ENCODE assay signal across 18 cellular contexts in genomic region chr2:10489842-10490555, GRCh38. TPM values are rescaled to one million over a fixed set of nuclear protein-coding genes. Genes with fewer than 3 reads are reported as not detected.
DNase-seq lines count a peak whose midpoint lies in the region; ATAC-seq and TF ChIP-seq lines count a peak whose summit lies in the region.
"Had no signal": no experiment of that assay in that cellular context is flagged by ENCODE, and none has a peak within 500 bp of the region (broad histone marks: within the 10 kb centered on the region; RNA-seq: fewer than 3 reads in every experiment).

No MANE protein-coding gene starts in this region.

- H3K27ac Mint-ChIP-seq in activated CD8-positive, alpha-beta memory T cell treated with anti-CD3 and anti-CD28 coated beads, Interleukin-2, amount 10 ng/mL, durations not matched to agents 7 days and 5 days: no peak overlapping the region
- no peak overlapping the region for H3K27ac Mint-ChIP-seq in stimulated activated naive B cell treated with anti-CD40 and anti-IgM and Interleukin-4, amounts not matched to agents 10 μg/mL and 1 μg/mL and 100 μg/mL, for 72 hours
- H3K27ac Mint-ChIP-seq: stimulated activated naive CD8-positive, alpha-beta T cell treated with anti-CD3 and anti-CD28 coated beads, Interleukin-15, Interleukin-2, amounts not matched to agents 100 ng/mL and 50 ng/mL, for 24 hours; T-helper 1 cell treated with Interleukin-12 subunit alpha and Interleukin-12 subunit beta and Interleukin-4 antibody, amounts not matched to agents 30 μg/mL and 1 μg/mL, for 36 hours; WTC11 had no signal

- no peak overlapping the region for H3K4me3 Mint-ChIP-seq in activated CD8-positive, alpha-beta memory T cell treated with anti-CD3 and anti-CD28 coated beads, Interleukin-2, amount 10 ng/mL, durations not matched to agents 7 days and 5 days
- H3K4me3 Mint-ChIP-seq in stimulated activated naive B cell treated with anti-CD40 and anti-IgM and Interleukin-4, amounts not matched to agents 10 μg/mL and 1 μg/mL and 100 μg/mL, for 72 hours: no peak overlapping the region
- H3K4me3 Mint-ChIP-seq: neural crest cell; stimulated activated naive CD8-positive, alpha-beta T cell treated with anti-CD3 and anti-CD28 coated beads, Interleukin-15, Interleukin-2, amounts not matched to agents 100 ng/mL and 50 ng/mL, for 24 hours; T-helper 1 cell treated with Interleukin-12 subunit alpha and Interleukin-12 subunit beta and Interleukin-4 antibody, amounts not matched to agents 30 μg/mL and 1 μg/mL, for 36 hours; WTC11 had no signal

- 79 to 82% (median 81%) methylated on average over 13 of the region's 13 CpGs for WGBS in stomach, 5 donors

- H3K9me3 Mint-ChIP-seq in activated CD8-positive, alpha-beta memory T cell treated with anti-CD3 and anti-CD28 coated beads, Interleukin-2, amount 10 ng/mL, durations not matched to agents 7 days and 5 days (ENCODE audit: low read depth): no peaks in the 10 kb centered on the region
- peaks cover 0 to 6% of the 10 kb centered on the region in 2 donors for H3K9me3 Mint-ChIP-seq in stimulated activated naive B cell treated with anti-CD40 and anti-IgM and Interleukin-4, amounts not matched to agents 10 μg/mL and 1 μg/mL and 100 μg/mL, for 72 hours
- H3K9me3 Mint-ChIP-seq: stimulated activated naive CD8-positive, alpha-beta T cell treated with anti-CD3 and anti-CD28 coated beads, Interleukin-15, Interleukin-2, amounts not matched to agents 100 ng/mL and 50 ng/mL, for 24 hours; T-helper 1 cell treated with Interleukin-12 subunit alpha and Interleukin-12 subunit beta and Interleukin-4 antibody, amounts not matched to agents 30 μg/mL and 1 μg/mL, for 36 hours had no signal

- peak; percentile 29 for DNase-seq in EH (ENCODE audit: low read depth)
- peak; percentile 30 for DNase-seq in activated CD8-positive, alpha-beta memory T cell treated with anti-CD3 and anti-CD28 coated beads, Interleukin-2, amount 10 ng/mL, durations not matched to agents 7 days and 5 days
- peak; percentile 10 for DNase-seq in inferior parietal cortex (ENCODE audit: extremely low spot score)
- peak; percentile 10 for DNase-seq in stomach
- DNase-seq in stimulated activated naive B cell treated with anti-CD40 and anti-IgM and Interleukin-4, amounts not matched to agents 10 μg/mL and 1 μg/mL and 100 μg/mL, for 72 hours: no peak
- no peak for DNase-seq in NCI-H524 (lab: John Stamatoyannopoulos, UW)
- DNase-seq in NCI-H82 treated with DMSO at 0.1 percent for 48 hours (lab: John Stamatoyannopoulos, UW; ENCODE audit: unreplicated experiment): no peak
- DNase-seq: GDM1, left cardiac atrium, NCI-H1092 treated with DMSO at 0.1 percent for 48 hours, NCI-H526 treated with DMSO at 0.1 percent for 48 hours, SIG-M5 had no signal

- peaks cover 3% of the 10 kb centered on the region for H3K36me3 Mint-ChIP-seq in activated CD8-positive, alpha-beta memory T cell treated with anti-CD3 and anti-CD28 coated beads, Interleukin-2, amount 10 ng/mL, durations not matched to agents 7 days and 5 days
- peaks cover 0 to 8% of the 10 kb centered on the region in 2 donors for H3K36me3 Mint-ChIP-seq in stimulated activated naive B cell treated with anti-CD40 and anti-IgM and Interleukin-4, amounts not matched to agents 10 μg/mL and 1 μg/mL and 100 μg/mL, for 72 hours

- TF ChIP-seq CTCF in stomach (IDR thresholded peaks at IDR 0.05): no peak

- H3K4me1 ChIP-seq in stomach: peaks cover 0 to 29% (median 17%) of the 10 kb centered on the region in 4 donors
- H3K4me1 ChIP-seq: HAP-1 had no signal

- TF ChIP-seq EP300 in stomach (IDR thresholded peaks at IDR 0.05): no peak

- H3K27me3 Mint-ChIP-seq in activated CD8-positive, alpha-beta memory T cell treated with anti-CD3 and anti-CD28 coated beads, Interleukin-2, amount 10 ng/mL, durations not matched to agents 7 days and 5 days: peaks cover 29% of the 10 kb centered on the region
- peaks cover 34 to 47% of the 10 kb centered on the region in 2 donors for H3K27me3 Mint-ChIP-seq in stimulated activated naive B cell treated with anti-CD40 and anti-IgM and Interleukin-4, amounts not matched to agents 10 μg/mL and 1 μg/mL and 100 μg/mL, for 72 hours

- peak overlapping the region in 2 of 5 donors; percentile 57 to 77 for H3K27ac ChIP-seq in stomach
- H3K27ac ChIP-seq: KMS-11 had no signal

- H3K4me3 ChIP-seq in stomach: no peak overlapping the region
- H3K4me3 ChIP-seq: HAP-1 had no signal

- intact Hi-C loops in stomach (cut with DNase I; ENCODE audit: low total_unique reads): no loop called here

- no peak for TF ChIP-seq POLR2A in stomach (IDR thresholded peaks at IDR 0.05)

- ATAC-seq in activated CD8-positive, alpha-beta memory T cell treated with anti-CD3 and anti-CD28 coated beads, Interleukin-2, amount 10 ng/mL, durations not matched to agents 7 days and 5 days: no peak
- ATAC-seq in stimulated activated naive B cell treated with anti-CD40 and anti-IgM and Interleukin-4, amounts not matched to agents 10 μg/mL and 1 μg/mL and 100 μg/mL, for 72 hours (replicated peaks): no peak
- ATAC-seq: left cardiac atrium, WTC11 had no signal

- H3K27me3 ChIP-seq in stomach: peaks cover 0 to 23% (median 0%) of the 10 kb centered on the region in 3 donors

- no peaks in the 10 kb centered on the region for H3K36me3 ChIP-seq in stomach
- H3K36me3 ChIP-seq: HAP-1 had no signal

- H3K9me3 ChIP-seq in stomach: peaks cover 0 to 5% (median 0%) of the 10 kb centered on the region in 4 donors
- H3K9me3 ChIP-seq: HAP-1 had no signal

- CTCF ChIA-PET in activated CD8-positive, alpha-beta memory T cell treated with anti-CD3 and anti-CD28 coated beads, Interleukin-2, amount 10 ng/mL, durations not matched to agents 7 days and 5 days (lab: Charles Lee): no interaction called here

- peaks cover 17% of the 10 kb centered on the region for H3K4me1 Mint-ChIP-seq in activated CD8-positive, alpha-beta memory T cell treated with anti-CD3 and anti-CD28 coated beads, Interleukin-2, amount 10 ng/mL, durations not matched to agents 7 days and 5 days
- peaks cover 0 to 5% of the 10 kb centered on the region in 2 donors for H3K4me1 Mint-ChIP-seq in stimulated activated naive B cell treated with anti-CD40 and anti-IgM and Interleukin-4, amounts not matched to agents 10 μg/mL and 1 μg/mL and 100 μg/mL, for 72 hours
- H3K4me1 Mint-ChIP-seq: neural crest cell, WTC11 had no signal

RNA-seq across cellular contexts. Expression of gene ODC1, which starts 41.9 kb away (rescaled TPM):
- total RNA-seq in activated CD8-positive, alpha-beta memory T cell treated with anti-CD3 and anti-CD28 coated beads, Interleukin-2, amount 10 ng/mL, durations not matched to agents 7 days and 5 days: 10 to 100 TPM; 64.8 to 80.3 TPM
- total RNA-seq in stomach: 100 to 1,000 TPM in 3 of 5 donors, 10 to 100 TPM in 2; 33.0 to 148 (median 113) TPM
- 10 to 100 TPM; 32.2 to 51.8 (median 36.2) TPM for polyA plus RNA-seq in stomach

Comparison
In these comparisons a context has a peak if more than half of its experiments do, and no peak if none do; other contexts are left out.
1. DNase-seq: peak in EH (single experiment), activated CD8-positive, alpha-beta memory T cell treated with anti-CD3 and anti-CD28 coated beads, Interleukin-2, amount 10 ng/mL, durations not matched to agents 7 days and 5 days (single experiment), inferior parietal cortex (single experiment) and stomach (single experiment); none in stimulated activated naive B cell treated with anti-CD40 and anti-IgM and Interleukin-4, amounts not matched to agents 10 μg/mL and 1 μg/mL and 100 μg/mL, for 72 hours (single experiment), NCI-H524 (0 of 2) and NCI-H82 treated with DMSO at 0.1 percent for 48 hours (single experiment).